ENCODE assay signal across 32 cellular contexts in the genomic region with DNA sequence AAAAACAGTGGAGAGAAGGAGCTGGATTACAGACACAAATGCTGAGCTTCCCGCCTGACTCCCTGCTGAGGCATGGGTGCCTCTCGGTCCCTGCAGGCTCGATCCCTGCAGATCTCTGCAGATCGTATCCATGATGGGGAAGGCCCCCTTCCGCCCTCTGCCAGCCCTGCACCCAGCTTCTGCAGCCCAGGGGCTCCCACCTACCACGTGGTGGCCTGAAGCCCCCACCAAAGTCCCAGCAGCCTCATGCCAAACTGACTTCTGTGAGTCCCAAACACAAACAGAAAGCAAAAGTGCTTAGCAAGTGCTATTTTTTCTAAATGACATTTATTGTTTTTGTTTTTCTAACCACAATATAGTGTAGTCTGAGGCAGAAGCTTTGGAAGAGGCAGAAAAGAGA.
A peak's percentile ranks its signal among the peaks of the same experiment; 100 is the strongest.
DNase-seq lines count a peak whose midpoint lies in the region; FAIRE-seq and TF ChIP-seq lines count a peak whose summit lies in the region.
"Had no signal": no experiment of that assay in that cellular context is flagged by ENCODE, and none has a peak within 500 bp of the region (broad histone marks: within the 10 kb centered on the region; RNA-seq: fewer than 3 reads in every experiment).

No MANE protein-coding gene starts in this region.

- no peak for DNase-seq in T-helper 2 cell treated with Interferon-gamma antibody and Interleukin-4, amounts not matched to agents 5 μg/mL and 100 μg/mL, for 36 hours (ENCODE audit: low spot score)
- no peak for DNase-seq in T-helper 2 cell
- DNase-seq in kidney = no peak
- no peak for DNase-seq in spleen
- no peak for DNase-seq in NCI-H1930 (lab: John Stamatoyannopoulos, UW)
- DNase-seq in NCI-H1417 (lab: John Stamatoyannopoulos, UW) = no peak
- DNase-seq in HuH-7 (ENCODE audit: low spot score) = no peak
- DNase-seq: activated CD8-positive, alpha-beta T cell treated with anti-CD3 and anti-CD28 coated beads for 36 hours; anterior cingulate cortex; CD4-positive, alpha-beta memory T cell; colonic mucosa; effector memory CD8-positive, alpha-beta T cell; EL; foreskin keratinocyte; GOT3; HFFc6; IMR-90; NCI-H1092 treated with DMSO at 0.1 percent for 48 hours; NCI-H187 treated with DMSO at 0.1 percent for 48 hours; NCI-H524 treated with DMSO at 0.1 percent for 48 hours; ovary; retina; SJCRH30; stimulated activated CD4-positive, alpha-beta T cell treated with anti-CD3 and anti-CD28 coated beads, Interleukin-12 subunit alpha, Interleukin-12 subunit beta, amount 100 ng/mL, for 4 hours; stimulated activated CD4-positive, alpha-beta T cell treated with anti-CD3 and anti-CD28 coated beads, Interleukin-4, amount 100 ng/mL, for 1 hour; uterus had no signal

- no peak for FAIRE-seq in kidney (lab: Jason Lieb, UNC)
- FAIRE-seq: GM12892, RCC 7860 had no signal

- peak overlapping the region; percentile 45 for H3K27ac Mint-ChIP-seq in T-helper 2 cell treated with Interferon-gamma antibody and Interleukin-4, amounts not matched to agents 5 μg/mL and 100 μg/mL, for 36 hours
- H3K27ac Mint-ChIP-seq: activated CD8-positive, alpha-beta T cell treated with anti-CD3 and anti-CD28 coated beads for 36 hours; activated naive CD8-positive, alpha-beta T cell; CD4-positive, alpha-beta memory T cell; effector memory CD8-positive, alpha-beta T cell; HFFc6; natural killer cell treated with Interleukin-12 subunit alpha and Interleukin-12 subunit beta and Interleukin-15 and Interleukin-18, amount 100 ng/mL, for 72 hours had no signal

- H3K27ac ChIP-seq in KOPT-K1 (ENCODE audit: low read depth, low read length, poor library complexity, severe bottlenecking) = peak overlapping the region; percentile 25
- peak overlapping the region in 1 of 2 donors; percentile 48 for H3K27ac ChIP-seq in kidney (ENCODE audit: low read depth in 2 of 2, low read length in 2 of 2)
- peak overlapping the region in 7 of 8 donors; percentile 14 to 64 (median 45) for H3K27ac ChIP-seq in spleen
- H3K27ac ChIP-seq: colonic mucosa, foreskin keratinocyte, hepatocyte, ovary, SJCRH30, uterus had no signal

- H3K27me3 ChIP-seq in spleen (replicated peaks in 1 of 7) = no peaks in the 10 kb centered on the region
- H3K27me3 ChIP-seq: colonic mucosa, foreskin keratinocyte, ovary, SJCRH30, uterus had no signal

- H3K4me1 ChIP-seq in kidney (ENCODE audit: control insufficient read depth in 1 of 2, insufficient read depth in 1 of 2, low read depth in 1 of 2, low read length in 2 of 2) (peaks cover 0 to 12% of the 10 kb centered on the region in 2 donors), spleen (peaks cover 24 to 67% (median 47%) of the 10 kb centered on the region in 6 donors)
- H3K4me1 ChIP-seq: colonic mucosa, foreskin keratinocyte, uterus had no signal

- no peaks in the 10 kb centered on the region for H3K27me3 Mint-ChIP-seq in T-helper 2 cell treated with Interferon-gamma antibody and Interleukin-4, amounts not matched to agents 5 μg/mL and 100 μg/mL, for 36 hours (ENCODE audit: low read depth)

- intact Hi-C loops in kidney (cut with DNase I) (no loop called here), spleen (cut with DNase I; ENCODE audit: low total_unique reads) (no loop called here)

- H3K9me3 ChIP-seq in KOPT-K1 (ENCODE audit: insufficient read depth, low read length, poor library complexity, severe bottlenecking) = no peaks in the 10 kb centered on the region
- no peaks in the 10 kb centered on the region for H3K9me3 ChIP-seq in kidney (ENCODE audit: control insufficient read depth in 1 of 2, low read length in 2 of 2)
- H3K9me3 ChIP-seq in spleen = no peaks in the 10 kb centered on the region
- H3K9me3 ChIP-seq: colonic mucosa, ovary, SJCRH30, uterus had no signal

- H3K36me3 Mint-ChIP-seq in T-helper 2 cell treated with Interferon-gamma antibody and Interleukin-4, amounts not matched to agents 5 μg/mL and 100 μg/mL, for 36 hours (ENCODE audit: low read depth) = no peaks in the 10 kb centered on the region
- H3K36me3 Mint-ChIP-seq: activated naive CD8-positive, alpha-beta T cell; CD4-positive, alpha-beta memory T cell; natural killer cell treated with Interleukin-12 subunit alpha and Interleukin-12 subunit beta and Interleukin-15 and Interleukin-18, amount 100 ng/mL, for 72 hours had no signal

- peaks cover 16% of the 10 kb centered on the region for H3K4me1 Mint-ChIP-seq in T-helper 2 cell treated with Interferon-gamma antibody and Interleukin-4, amounts not matched to agents 5 μg/mL and 100 μg/mL, for 36 hours (ENCODE audit: low read depth)

- H3K9ac ChIP-seq in kidney (ENCODE audit: low read length in 2 of 2) = no peak overlapping the region

- H3K4me3 Mint-ChIP-seq in T-helper 2 cell treated with Interferon-gamma antibody and Interleukin-4, amounts not matched to agents 5 μg/mL and 100 μg/mL, for 36 hours = no peak overlapping the region
- H3K4me3 Mint-ChIP-seq: activated CD8-positive, alpha-beta T cell treated with anti-CD3 and anti-CD28 coated beads for 36 hours; activated naive CD8-positive, alpha-beta T cell; CD4-positive, alpha-beta memory T cell; effector memory CD8-positive, alpha-beta T cell; HFFc6; natural killer cell treated with Interleukin-12 subunit alpha and Interleukin-12 subunit beta and Interleukin-15 and Interleukin-18, amount 100 ng/mL, for 72 hours had no signal

- no peak for TF ChIP-seq CTCF in kidney (IDR thresholded peaks at IDR 0.05; ENCODE audit: borderline replicate concordance, extremely low read depth, insufficient read depth)
- no peak for TF ChIP-seq CTCF in spleen (IDR thresholded peaks at IDR 0.05 in 8 of 11, conservative IDR thresholded peaks at IDR 0.05 in 3 of 11)

- TF ChIP-seq POLR2A in spleen (IDR thresholded peaks at IDR 0.05) = no peak

- WGBS in spleen, 5 donors = 55 to 74% (median 64%) methylated on average over 6 of the region's 6 CpGs

- H3K4me3 ChIP-seq in kidney (ENCODE audit: low read length in 2 of 2) (peak overlapping the region; percentile 22 to 32), spleen (peak overlapping the region in 3 of 8 donors; percentile 10 to 38 (median 11))
- H3K4me3 ChIP-seq: colonic mucosa, hepatocyte, ovary, SJCRH30, uterus had no signal

- no peaks in the 10 kb centered on the region for H3K36me3 ChIP-seq in KOPT-K1 (ENCODE audit: insufficient read depth, low read length)
- no peaks in the 10 kb centered on the region for H3K36me3 ChIP-seq in kidney (ENCODE audit: control insufficient read depth in 1 of 2, insufficient read depth in 2 of 2, low read length in 2 of 2)
- no peaks in the 10 kb centered on the region for H3K36me3 ChIP-seq in spleen
- H3K36me3 ChIP-seq: colonic mucosa, ovary, SJCRH30, uterus had no signal

- no peaks in the 10 kb centered on the region for H3K9me3 Mint-ChIP-seq in T-helper 2 cell treated with Interferon-gamma antibody and Interleukin-4, amounts not matched to agents 5 μg/mL and 100 μg/mL, for 36 hours
- H3K9me3 Mint-ChIP-seq: activated CD8-positive, alpha-beta T cell treated with anti-CD3 and anti-CD28 coated beads for 36 hours; CD4-positive, alpha-beta memory T cell; effector memory CD8-positive, alpha-beta T cell; natural killer cell treated with Interleukin-12 subunit alpha and Interleukin-12 subunit beta and Interleukin-15 and Interleukin-18, amount 100 ng/mL, for 72 hours had no signal
